ENCODE assay signal across 26 cellular contexts in the genomic region with DNA sequence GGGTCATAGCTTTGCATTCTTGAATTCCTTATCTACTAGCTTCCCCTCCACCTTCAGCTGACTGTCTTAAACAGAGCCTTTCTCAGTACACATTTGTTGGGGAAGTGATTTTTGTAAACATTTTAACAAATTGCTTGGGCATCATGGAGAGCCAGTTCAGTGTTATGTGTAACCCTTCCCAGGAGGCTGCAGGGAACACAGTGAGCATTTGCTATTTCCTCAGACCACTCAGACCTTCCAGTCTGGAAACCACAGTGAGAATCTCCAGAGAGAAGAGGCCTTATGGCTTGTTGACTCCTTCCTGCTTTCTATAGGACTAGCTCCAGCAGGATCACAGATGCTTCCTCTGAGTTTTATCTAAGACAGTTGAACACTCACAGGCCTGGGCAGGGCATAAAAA.
"Had no signal": no experiment of that assay in that cellular context is flagged by ENCODE, and none has a peak within 500 bp of the region (broad histone marks: within the 10 kb centered on the region; RNA-seq: fewer than 3 reads in every experiment).

No MANE protein-coding gene starts in this region.

- H3K9me3 Mint-ChIP-seq: activated naive CD4-positive, alpha-beta T cell treated with anti-CD3 and anti-CD28 coated beads, Interleukin-2, amount 50 U/mL, for 24 hours; effector memory CD8-positive, alpha-beta T cell; mesothelial cell of epicardium; stimulated activated naive CD8-positive, alpha-beta T cell treated with anti-CD3 and anti-CD28 coated beads, Interleukin-15, Interleukin-2, amounts not matched to agents 100 ng/mL and 50 ng/mL, for 24 hours; T-cell; T-helper 2 cell treated with Interferon-gamma antibody and Interleukin-4, amounts not matched to agents 5 μg/mL and 100 μg/mL, for 36 hours had no signal

- H3K36me3 Mint-ChIP-seq: activated naive CD4-positive, alpha-beta T cell treated with anti-CD3 and anti-CD28 coated beads, Interleukin-2, amount 50 U/mL, for 24 hours; mesothelial cell of epicardium; naive thymus-derived CD8-positive, alpha-beta T cell; T-cell had no signal

- ATAC-seq: activated CD8-positive, alpha-beta T cell treated with anti-CD3 and anti-CD28 coated beads, Interleukin-2, amount 10 ng/mL, durations not matched to agents 7 days and 5 days; effector memory CD8-positive, alpha-beta T cell; esophagus mucosa; left lobe of liver; naive thymus-derived CD8-positive, alpha-beta T cell; T-cell had no signal

- DNase-seq: activated CD4-positive, alpha-beta T cell treated with anti-CD3 and anti-CD28 coated beads for 1 hour; activated CD4-positive, alpha-beta T cell treated with anti-CD3 and anti-CD28 coated beads, Interleukin-2, amount 50 U/mL, for 1 hour; activated CD8-positive, alpha-beta T cell treated with anti-CD3 and anti-CD28 coated beads, Interleukin-2, amount 10 ng/mL, durations not matched to agents 7 days and 5 days; activated gamma-delta T cell treated with Interleukin-2 at 50 U/mL for 16 hours; aorta; brain microvascular endothelial cell; central memory CD4-positive, alpha-beta T cell; effector memory CD8-positive, alpha-beta T cell; head of caudate nucleus; kidney; naive thymus-derived CD8-positive, alpha-beta T cell; stimulated activated CD4-positive, alpha-beta T cell treated with anti-CD3 and anti-CD28 coated beads, Interleukin-4, amount 100 ng/mL, for 4 hours; substantia nigra; T-cell; WERI-Rb-1 had no signal

- H3K4me3 Mint-ChIP-seq: activated CD8-positive, alpha-beta T cell treated with anti-CD3 and anti-CD28 coated beads, Interleukin-2, amount 10 ng/mL, durations not matched to agents 7 days and 5 days; activated naive CD4-positive, alpha-beta T cell treated with anti-CD3 and anti-CD28 coated beads, Interleukin-2, amount 50 U/mL, for 24 hours; effector memory CD8-positive, alpha-beta T cell; mesothelial cell of epicardium; naive thymus-derived CD8-positive, alpha-beta T cell; stimulated activated naive CD8-positive, alpha-beta T cell treated with anti-CD3 and anti-CD28 coated beads, Interleukin-15, Interleukin-2, amounts not matched to agents 100 ng/mL and 50 ng/mL, for 24 hours; T-cell; T-helper 2 cell treated with Interferon-gamma antibody and Interleukin-4, amounts not matched to agents 5 μg/mL and 100 μg/mL, for 36 hours had no signal

- H3K4me1 Mint-ChIP-seq: activated naive CD4-positive, alpha-beta T cell treated with anti-CD3 and anti-CD28 coated beads, Interleukin-2, amount 50 U/mL, for 24 hours; naive thymus-derived CD8-positive, alpha-beta T cell; T-cell had no signal

- FAIRE-seq: colon, endothelial cell of umbilical vein, frontal cortex, kidney, TTC549, urothelium cell line had no signal

- H3K27me3 Mint-ChIP-seq: activated naive CD4-positive, alpha-beta T cell treated with anti-CD3 and anti-CD28 coated beads, Interleukin-2, amount 50 U/mL, for 24 hours; stimulated activated naive CD8-positive, alpha-beta T cell treated with anti-CD3 and anti-CD28 coated beads, Interleukin-15, Interleukin-2, amounts not matched to agents 100 ng/mL and 50 ng/mL, for 24 hours had no signal

- H3K27ac Mint-ChIP-seq: activated CD8-positive, alpha-beta T cell treated with anti-CD3 and anti-CD28 coated beads, Interleukin-2, amount 10 ng/mL, durations not matched to agents 7 days and 5 days; activated naive CD4-positive, alpha-beta T cell treated with anti-CD3 and anti-CD28 coated beads, Interleukin-2, amount 50 U/mL, for 24 hours; effector memory CD8-positive, alpha-beta T cell; mesothelial cell of epicardium; stimulated activated naive CD8-positive, alpha-beta T cell treated with anti-CD3 and anti-CD28 coated beads, Interleukin-15, Interleukin-2, amounts not matched to agents 100 ng/mL and 50 ng/mL, for 24 hours; T-cell; T-helper 2 cell treated with Interferon-gamma antibody and Interleukin-4, amounts not matched to agents 5 μg/mL and 100 μg/mL, for 36 hours had no signal
